ENCODE assay signal across 19 cellular contexts in genomic region chr15:25178835-25179672, GRCh38.
DNase-seq lines count a peak whose midpoint lies in the region; ATAC-seq and TF ChIP-seq lines count a peak whose summit lies in the region.
"Had no signal": no experiment of that assay in that cellular context is flagged by ENCODE, and none has a peak within 500 bp of the region (broad histone marks: within the 10 kb centered on the region; RNA-seq: fewer than 3 reads in every experiment).

No MANE protein-coding gene starts in this region.

- no peak overlapping the region for H3K4me2 ChIP-seq in MM.1S (ENCODE audit: low read depth, low read length)

- H3K36me3 Mint-ChIP-seq in CD14-positive monocyte (no peaks in the 10 kb centered on the region), osteocyte (ENCODE audit: unreplicated experiment) (no peaks in the 10 kb centered on the region)

- H3K27ac Mint-ChIP-seq in CD14-positive monocyte (no peak overlapping the region), osteocyte (ENCODE audit: unreplicated experiment) (no peak overlapping the region)
- H3K27ac Mint-ChIP-seq: naive thymus-derived CD8-positive, alpha-beta T cell; stimulated activated naive CD8-positive, alpha-beta T cell treated with anti-CD3 and anti-CD28 coated beads, Interleukin-15, Interleukin-2, amounts not matched to agents 100 ng/mL and 50 ng/mL, for 24 hours had no signal

- no peaks in the 10 kb centered on the region for H3K79me2 ChIP-seq in MM.1S (ENCODE audit: low read length)

- no peak overlapping the region for H3K4me3 Mint-ChIP-seq in CD14-positive monocyte
- H3K4me3 Mint-ChIP-seq in osteocyte (ENCODE audit: unreplicated experiment), result no peak overlapping the region
- H3K4me3 Mint-ChIP-seq: naive thymus-derived CD8-positive, alpha-beta T cell; stimulated activated naive CD8-positive, alpha-beta T cell treated with anti-CD3 and anti-CD28 coated beads, Interleukin-15, Interleukin-2, amounts not matched to agents 100 ng/mL and 50 ng/mL, for 24 hours had no signal

- no peaks in the 10 kb centered on the region for H3K4me1 ChIP-seq in MM.1S (ENCODE audit: low read length)

- no peaks in the 10 kb centered on the region for H4K20me1 ChIP-seq in MM.1S (ENCODE audit: insufficient read depth, low read length)

- H3K27ac ChIP-seq in WERI-Rb-1 (no peak overlapping the region), MM.1S (ENCODE audit: low read length) (no peak overlapping the region)

- no peak overlapping the region for H3K9ac ChIP-seq in MM.1S (ENCODE audit: low read length)

- no peak overlapping the region for H3K4me3 ChIP-seq in WERI-Rb-1 (ENCODE audit: low read depth, low read length)
- no peak overlapping the region for H3K4me3 ChIP-seq in MM.1S (ENCODE audit: low read length)

- H3K9me3 Mint-ChIP-seq in CD14-positive monocyte (peaks cover 52 to 100% (median 95%) of the 10 kb centered on the region in 7 donors), osteocyte (ENCODE audit: unreplicated experiment) (peaks cover 15% of the 10 kb centered on the region)

- DNase-seq in CD14-positive monocyte (ENCODE audit: low spot score), result peak; percentile 33
- peak; percentile 2 for DNase-seq in WERI-Rb-1
- DNase-seq in cardiac septum (ENCODE audit: low spot score), result peak; percentile 33
- peak; percentile 79 for DNase-seq in osteocyte (ENCODE audit: extremely low spot score, unreplicated experiment)
- no peak for DNase-seq in NCI-H1105 (lab: John Stamatoyannopoulos, UW)
- no peak for DNase-seq in NCI-H748 (lab: John Stamatoyannopoulos, UW; ENCODE audit: unreplicated experiment)
- no peak for DNase-seq in MM.1S
- DNase-seq: AML-193, anterior cingulate cortex, cortex of kidney, DMS 273 treated with DMSO at 0.1 percent for 48 hours, IMR-90, NCI-H1048, NCI-H226 had no signal

- H3K4me1 Mint-ChIP-seq in CD14-positive monocyte (no peaks in the 10 kb centered on the region), osteocyte (ENCODE audit: unreplicated experiment) (no peaks in the 10 kb centered on the region)
- H3K4me1 Mint-ChIP-seq: naive thymus-derived CD8-positive, alpha-beta T cell had no signal

- peaks cover 16% of the 10 kb centered on the region for H3K9me3 ChIP-seq in WERI-Rb-1 (ENCODE audit: severe bottlenecking)
- no peaks in the 10 kb centered on the region for H3K9me3 ChIP-seq in MM.1S (replicated peaks; ENCODE audit: insufficient read depth, low read length)

- H3K27me3 Mint-ChIP-seq in CD14-positive monocyte (ENCODE audit: low read depth in 3 of 3) (peaks cover 0 to 3% (median 1%) of the 10 kb centered on the region in 3 donors), osteocyte (ENCODE audit: unreplicated experiment) (no peaks in the 10 kb centered on the region)
- H3K27me3 Mint-ChIP-seq: naive thymus-derived CD8-positive, alpha-beta T cell; stimulated activated naive CD8-positive, alpha-beta T cell treated with anti-CD3 and anti-CD28 coated beads, Interleukin-15, Interleukin-2, amounts not matched to agents 100 ng/mL and 50 ng/mL, for 24 hours had no signal

- H3K9me2 ChIP-seq in MM.1S (replicated peaks; ENCODE audit: insufficient read depth, low read length), result no peaks in the 10 kb centered on the region

- TF ChIP-seq CTCF in CD14-positive monocyte (IDR thresholded peaks at IDR 0.05) (no peak), WERI-Rb-1 (IDR thresholded peaks at IDR 0.05; ENCODE audit: low read depth, low read length) (no peak), osteocyte (IDR thresholded peaks at IDR 0.05) (no peak), MM.1S (IDR thresholded peaks at IDR 0.05; ENCODE audit: low read length) (no peak)

- H3F3A ChIP-seq in MM.1S (ENCODE audit: insufficient read depth, low read length), result no peaks in the 10 kb centered on the region

- no peak for ATAC-seq in HG02588 (IDR thresholded peaks at IDR 0.05; ENCODE audit: unreplicated experiment)
- ATAC-seq: left colon; naive thymus-derived CD8-positive, alpha-beta T cell; SK-N-SH treated with all-trans-retinoic acid at 6 μM for 48 hours had no signal

- H3K27me3 ChIP-seq in WERI-Rb-1 (ENCODE audit: insufficient read depth, low read depth, severe bottlenecking) (peaks cover 63% of the 10 kb centered on the region), MM.1S (replicated peaks; ENCODE audit: insufficient read depth, low read length) (no peaks in the 10 kb centered on the region)

- H2AFZ ChIP-seq in MM.1S (ENCODE audit: low read length), result no peak overlapping the region

- no peaks in the 10 kb centered on the region for H3K36me3 ChIP-seq in WERI-Rb-1
- H3K36me3 ChIP-seq in MM.1S (replicated peaks; ENCODE audit: insufficient read depth, low read length), result no peaks in the 10 kb centered on the region

- intact Hi-C loops in CD14-positive monocyte (cut with micrococcal nuclease), result no loop called here
- intact Hi-C loops in cardiac septum (cut with DNase I), result no loop called here

Comparison
In these comparisons a context has a peak if more than half of its experiments do, and no peak if none do; other contexts are left out.
1. DNase-seq: peak in CD14-positive monocyte (single experiment), WERI-Rb-1 (single experiment), cardiac septum (single experiment) and osteocyte (single experiment); none in NCI-H1105 (single experiment), NCI-H748 (single experiment) and MM.1S (single experiment).